In genomic region chr2:118855451-118856279, GRCh38 we compare ENCODE assay signal across 8 cellular contexts. TPM values are rescaled to one million over a fixed set of nuclear protein-coding genes. Genes with fewer than 3 reads are reported as not detected.
DNase-seq lines count a peak whose midpoint lies in the region; ATAC-seq, FAIRE-seq and TF ChIP-seq lines count a peak whose summit lies in the region.

No MANE protein-coding gene starts in this region.

- no peaks in the 10 kb centered on the region for H4K20me1 ChIP-seq in osteoblast (ENCODE audit: insufficient read depth, low read length)

- DNase-seq in D721Med (ENCODE audit: insufficient read length, low spot score) (peak; percentile 90), HUDEP-2 (lab: John Stamatoyannopoulos, UW; ENCODE audit: unreplicated experiment in 76 of 76) (peak in 70 of 76 experiments; percentile 6 to 81 (median 60)), RPMI7951 (ENCODE audit: low read depth) (peak; percentile 55), osteoblast (ENCODE audit: insufficient read length, low spot score, missing footprints) (peak; percentile 100), suprapubic skin (ENCODE audit: low spot score in 2 of 2) (peak in 1 of 2 donors; percentile 89)
- DNase-seq in activated effector memory CD4-positive, alpha-beta T cell treated with anti-CD3 and anti-CD28 coated beads, Interleukin-2, amount 50 U/mL, for 16 hours: peak; percentile 92

- H3K27ac ChIP-seq in gastroesophageal sphincter: no peak overlapping the region
- H3K27ac ChIP-seq in osteoblast (ENCODE audit: low read depth, low read length): no peak overlapping the region
- no peak overlapping the region for H3K27ac ChIP-seq in suprapubic skin

- no peak for TF ChIP-seq POLR2A in gastroesophageal sphincter (IDR thresholded peaks at IDR 0.05)
- no peak for TF ChIP-seq POLR2A in suprapubic skin (IDR thresholded peaks at IDR 0.05)

- H3K79me2 ChIP-seq in osteoblast (ENCODE audit: insufficient read depth, low read length): no peaks in the 10 kb centered on the region

- H3K27me3 ChIP-seq in gastroesophageal sphincter (peaks cover 99% of the 10 kb centered on the region), osteoblast (ENCODE audit: insufficient read depth, low read length) (peaks cover 91% of the 10 kb centered on the region), suprapubic skin (peaks cover 92% of the 10 kb centered on the region)

- H3K9me3 ChIP-seq in gastroesophageal sphincter (no peaks in the 10 kb centered on the region), osteoblast (ENCODE audit: low read depth, low read length) (no peaks in the 10 kb centered on the region), suprapubic skin (no peaks in the 10 kb centered on the region)

- H3K36me3 ChIP-seq in gastroesophageal sphincter (no peaks in the 10 kb centered on the region), osteoblast (ENCODE audit: insufficient read depth, low read length) (no peaks in the 10 kb centered on the region), suprapubic skin (no peaks in the 10 kb centered on the region)

- H3K4me3 ChIP-seq in gastroesophageal sphincter (peak overlapping the region in 1 of 2 donors; percentile 38), osteoblast (ENCODE audit: insufficient read depth, low read length) (peak overlapping the region; percentile 61), suprapubic skin (peak overlapping the region; percentile 41)

- FAIRE-seq in D721Med (lab: Jason Lieb, UNC): no peak

- H3K4me1 ChIP-seq in gastroesophageal sphincter: peaks cover 0 to 57% (median 24%) of the 10 kb centered on the region in 3 donors
- peaks cover 7% of the 10 kb centered on the region for H3K4me1 ChIP-seq in osteoblast (ENCODE audit: insufficient read depth, low read length)
- H3K4me1 ChIP-seq in suprapubic skin: peaks cover 20% of the 10 kb centered on the region

- peak overlapping the region; percentile 78 for H3K4me2 ChIP-seq in osteoblast (ENCODE audit: insufficient read depth, low read length)

- ATAC-seq in GM21381 (IDR thresholded peaks at IDR 0.05; ENCODE audit: unreplicated experiment): peak; percentile 86
- peak; percentile 79 for ATAC-seq in gastroesophageal sphincter

- no peak for TF ChIP-seq EP300 in gastroesophageal sphincter (IDR thresholded peaks at IDR 0.05)
- TF ChIP-seq EP300 in suprapubic skin (IDR thresholded peaks at IDR 0.05): no peak

- peak overlapping the region; percentile 78 for H2AFZ ChIP-seq in osteoblast (ENCODE audit: low read length)

- peak; percentile 91 for TF ChIP-seq CTCF in D721Med (IDR thresholded peaks at IDR 0.05; ENCODE audit: insufficient read depth, missing control alignments)
- peak in 3 of 4 experiments; percentile 90 to 99 (median 95) for TF ChIP-seq CTCF in gastroesophageal sphincter (IDR thresholded peaks at IDR 0.05)
- TF ChIP-seq CTCF in osteoblast (IDR thresholded peaks at IDR 0.05; ENCODE audit: extremely low read depth, low read depth, low read length): peak; percentile 81
- TF ChIP-seq CTCF in suprapubic skin (IDR thresholded peaks at IDR 0.05): peak; percentile 93 to 97

- WGBS in gastroesophageal sphincter (ENCODE audit: low coverage in 1 of 2), 2 donors: 1 to 8% methylated on average over 14 to 22 of the region's 69 CpGs
- WGBS in suprapubic skin: 8% methylated on average over 48 of the region's 69 CpGs

RNA-seq across cellular contexts. Expression of gene EN1, which starts 8.2 kb away (rescaled TPM):
- not detected in 2 replicates for total RNA-seq in RPMI7951 (2014; rRNA removed; shearing (Covaris generic))
- total RNA-seq in gastroesophageal sphincter (under 1 TPM in 2 of 4 donors, not detected in 2; 0.13 to 0.23 TPM), osteoblast (0.29 and 0.72 TPM in 2 replicates), suprapubic skin (10 to 100 TPM in 2 of 4 donors, 1 to 10 TPM in 2; 7.3 to 16.7 (median 11.8) TPM)
